In the genomic region with DNA sequence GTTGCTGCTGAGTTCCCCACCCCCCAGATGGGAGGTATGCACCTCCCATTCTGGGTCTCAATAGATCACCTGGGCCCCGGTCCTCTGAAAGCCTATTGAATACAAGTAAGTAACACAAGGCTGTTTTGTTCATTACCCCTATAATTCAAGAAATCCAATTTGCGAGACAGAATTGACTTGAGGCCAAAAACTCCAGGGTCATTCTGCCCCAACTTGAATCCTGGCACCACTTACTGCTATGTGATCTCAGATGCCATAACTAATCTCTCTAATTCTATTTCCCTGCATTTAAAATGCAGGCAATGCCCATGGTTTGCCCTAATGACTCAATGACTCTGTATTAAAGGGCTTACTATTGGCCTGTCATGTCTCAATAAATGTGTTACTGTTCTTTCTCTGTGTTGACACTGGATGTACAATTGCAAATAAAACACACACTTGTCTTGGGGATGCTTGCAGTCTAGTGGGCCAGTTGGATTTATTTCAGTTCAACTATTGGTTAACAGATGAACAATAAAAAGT, we compare ENCODE assay signal across 21 cellular contexts. TPM values are rescaled to one million over a fixed set of nuclear protein-coding genes. Genes with fewer than 3 reads are reported as not detected.
"Had no signal": no experiment of that assay in that cellular context is flagged by ENCODE, and none has a peak within 500 bp of the region (broad histone marks: within the 10 kb centered on the region; RNA-seq: fewer than 3 reads in every experiment).

No MANE protein-coding gene starts in this region.

RNA-seq across cellular contexts. Expression of a gene that starts 35.7 kb away (rescaled TPM):
- total RNA-seq: naive thymus-derived CD8-positive, alpha-beta T cell; natural killer cell; natural killer cell treated with Interleukin-12 subunit alpha and Interleukin-12 subunit beta and Interleukin-15 and Interleukin-18, amount 100 ng/mL, for 72 hours; occipital lobe; omental fat pad; osteoblast; osteocyte; ovary; pancreas; posterior vena cava; progenitor cell of endocrine pancreas; psoas muscle; pulmonary artery endothelial cell; renal cortical epithelial cell; right atrium auricular region; right cardiac atrium; sciatic nerve; sigmoid colon; skeletal muscle tissue; spleen had no signal
- polyA plus RNA-seq: naive thymus-derived CD8-positive, alpha-beta T cell; ovary; right cardiac atrium; sigmoid colon; small intestine; spleen had no signal
